In the genomic region with DNA sequence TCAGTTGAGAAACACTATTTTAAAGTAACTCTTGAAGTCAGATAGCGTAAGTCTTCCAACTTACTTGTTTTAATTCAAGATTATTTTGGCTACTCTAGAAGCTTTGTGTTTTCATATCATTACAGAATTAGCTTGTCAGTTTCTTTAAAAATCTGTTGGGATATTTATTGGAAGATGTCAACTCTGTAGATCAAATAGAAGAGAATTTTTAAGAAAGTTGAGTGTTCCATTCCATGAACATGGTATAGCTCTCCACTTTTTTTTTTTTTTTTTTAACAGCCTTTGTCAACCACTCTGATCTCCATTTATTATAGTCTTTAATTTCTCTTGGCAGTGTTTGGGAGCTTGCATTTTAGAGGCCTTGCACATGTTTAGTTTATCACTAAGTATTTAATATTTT, we compare ENCODE assay signal across 20 cellular contexts.
"Had no signal": no experiment of that assay in that cellular context is flagged by ENCODE, and none has a peak within 500 bp of the region (broad histone marks: within the 10 kb centered on the region; RNA-seq: fewer than 3 reads in every experiment).

No MANE protein-coding gene starts in this region.

- H3K4me1 Mint-ChIP-seq: neural progenitor cell had no signal

- DNase-seq: activated CD4-positive, alpha-beta T cell treated with anti-CD3 and anti-CD28 coated beads, Interleukin-2, amount 10 ng/mL, durations not matched to agents 7 days and 5 days; activated gamma-delta T cell treated with Interleukin-2 at 50 U/mL for 16 hours; activated naive CD8-positive, alpha-beta T cell treated with anti-CD3 and anti-CD28 coated beads for 36 hours; amniotic stem cell; dermis blood vessel endothelial cell; foreskin fibroblast; left cardiac atrium; midbrain; right lobe of liver; stimulated activated CD4-positive, alpha-beta T cell treated with anti-CD3 and anti-CD28 coated beads, Interleukin-4, amount 100 ng/mL, for 1 hour; T-helper 1 cell; T1000; upper lobe of right lung had no signal

- ATAC-seq: activated CD4-positive, CD25-positive, alpha-beta regulatory T cell treated with anti-CD3 and anti-CD28 coated beads, Interleukin-2, amount 50 U/mL, for 24 hours; left cardiac atrium; right lobe of liver; SK-N-SH treated with all-trans-retinoic acid at 6 μM for 48 hours; upper lobe of right lung had no signal

- H3K4me1 ChIP-seq: right lobe of liver, upper lobe of right lung had no signal

- H3K27ac ChIP-seq: cardiac muscle cell, right lobe of liver, upper lobe of right lung had no signal

- H3K27ac Mint-ChIP-seq: activated naive CD8-positive, alpha-beta T cell treated with anti-CD3 and anti-CD28 coated beads for 36 hours; neural progenitor cell had no signal

- H3K27me3 ChIP-seq: cardiac muscle cell, neural progenitor cell, right lobe of liver, upper lobe of right lung had no signal

- H3K36me3 Mint-ChIP-seq: stimulated activated effector memory CD8-positive, alpha-beta T cell treated with anti-CD3 and anti-CD28 coated beads, Interleukin-12 subunit alpha, Interleukin-12 subunit beta, amount 100 ng/mL, for 72 hours had no signal

- H3K4me2 ChIP-seq: neural progenitor cell, smooth muscle cell had no signal

- H3K4me3 Mint-ChIP-seq: activated naive CD8-positive, alpha-beta T cell treated with anti-CD3 and anti-CD28 coated beads for 36 hours; neural progenitor cell had no signal

- H3K27me3 Mint-ChIP-seq: activated CD4-positive, alpha-beta T cell treated with anti-CD3 and anti-CD28 coated beads, Interleukin-2, amount 10 ng/mL, durations not matched to agents 7 days and 5 days; activated naive CD8-positive, alpha-beta T cell treated with anti-CD3 and anti-CD28 coated beads for 36 hours had no signal

- H3K4me3 ChIP-seq: cardiac muscle cell, lung, neural progenitor cell, right lobe of liver, smooth muscle cell, upper lobe of right lung had no signal

- H2AFZ ChIP-seq: neural progenitor cell had no signal

- H3K36me3 ChIP-seq: cardiac muscle cell, neural progenitor cell, right lobe of liver, upper lobe of right lung had no signal
